ENCODE assay signal across 7 cellular contexts in the genomic region with DNA sequence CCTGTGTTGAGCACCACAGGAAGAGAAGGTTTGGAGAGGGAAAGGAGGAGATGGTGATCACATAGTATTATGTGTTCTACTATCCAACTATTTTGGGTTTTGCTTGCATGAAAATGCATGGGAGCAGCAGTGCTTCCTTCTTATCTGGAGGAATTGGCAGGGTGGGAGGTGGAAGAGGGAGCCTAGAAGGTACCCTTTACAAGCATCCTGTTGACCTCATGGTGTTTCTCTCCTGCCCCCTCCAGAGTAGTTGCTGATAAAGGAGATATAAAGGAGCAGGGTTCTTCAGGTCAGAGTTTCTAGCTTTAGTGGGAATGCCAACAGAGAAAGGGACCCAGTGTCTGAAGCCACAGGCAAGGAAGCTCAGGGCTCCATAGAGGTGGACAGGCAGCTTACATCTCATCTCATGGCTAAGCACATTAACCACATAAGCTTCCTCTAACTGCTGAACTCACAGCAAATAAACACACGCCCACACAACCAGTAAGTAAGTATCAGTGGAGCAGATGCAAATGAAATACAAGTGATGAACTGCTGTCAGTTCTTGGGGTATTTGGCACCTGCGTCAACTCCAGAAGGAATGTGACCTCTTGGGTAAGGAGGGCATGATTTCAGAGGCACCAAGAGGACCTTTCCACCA.
A peak's percentile ranks its signal among the peaks of the same experiment; 100 is the strongest.
DNase-seq lines count a peak whose midpoint lies in the region; ATAC-seq and TF ChIP-seq lines count a peak whose summit lies in the region.

No MANE protein-coding gene starts in this region.

- intact Hi-C loops in psoas muscle (cut with DNase I) (no loop called here), transverse colon (cut with DNase I; ENCODE audit: low total_unique reads) (no loop called here)

- H3K36me3 ChIP-seq in psoas muscle (ENCODE audit: insufficient read depth in 1 of 2, low read depth in 1 of 2) = no peaks in the 10 kb centered on the region
- H3K36me3 ChIP-seq in transverse colon = no peaks in the 10 kb centered on the region

- no peak for TF ChIP-seq POLR2A in transverse colon (IDR thresholded peaks at IDR 0.05)

- 49 to 70% (median 60%) methylated on average over 2 of the region's 2 CpGs for WGBS in psoas muscle, 3 donors
- 71 to 76% methylated on average over 1 to 2 of the region's 2 CpGs for WGBS in transverse colon (ENCODE audit: low coverage in 1 of 2), 2 donors

- TF ChIP-seq EP300 in transverse colon (IDR thresholded peaks at IDR 0.05; ENCODE audit: low read depth) = no peak

- H3K27me3 ChIP-seq in psoas muscle (ENCODE audit: insufficient read depth in 3 of 3, low read length in 2 of 3) = no peaks in the 10 kb centered on the region
- no peaks in the 10 kb centered on the region for H3K27me3 ChIP-seq in transverse colon

- no peak for TF ChIP-seq CTCF in psoas muscle (IDR thresholded peaks at IDR 0.05)
- TF ChIP-seq CTCF in transverse colon (IDR thresholded peaks at IDR 0.05) = no peak

- H3K9me3 ChIP-seq in psoas muscle (no peaks in the 10 kb centered on the region), transverse colon (no peaks in the 10 kb centered on the region)

- ATAC-seq in GM19025 (IDR thresholded peaks at IDR 0.05; ENCODE audit: low read depth, unreplicated experiment) = peak; percentile 83
- peak; percentile 99 for ATAC-seq in HG02870 (IDR thresholded peaks at IDR 0.05; ENCODE audit: unreplicated experiment)
- no peak for ATAC-seq in psoas muscle

- H3K4me1 ChIP-seq in psoas muscle (peaks cover 22% of the 10 kb centered on the region), transverse colon (no peaks in the 10 kb centered on the region)

- in situ Hi-C loops in transverse colon (cut with MboI; ENCODE audit: low pct_ligation_motif_present in 1 of 4, low pct_unique_long_range_greater_than_20kb in 1 of 4, low sequenced_read_pairs in 3 of 4) = no loop called here

- DNase-seq in SW480 (ENCODE audit: low spot score) (peak; percentile 81), psoas muscle (no peak), NCI-H524 (lab: John Stamatoyannopoulos, UW) (no peak), transverse colon (no peak)
- DNase-seq in stimulated activated CD4-positive, alpha-beta T cell treated with anti-CD3 and anti-CD28 coated beads, Interleukin-2, amount 100 ng/mL, for 24 hours = no peak

- peak overlapping the region; percentile 81 for H3K27ac ChIP-seq in psoas muscle
- H3K27ac ChIP-seq in transverse colon = no peak overlapping the region

- no peak overlapping the region for H3K4me3 ChIP-seq in psoas muscle
- H3K4me3 ChIP-seq in transverse colon = no peak overlapping the region

Comparison
In these comparisons a context has a peak if more than half of its experiments do, and no peak if none do; other contexts are left out.
1. ATAC-seq: peak in GM19025 (single experiment) and HG02870 (single experiment); none in psoas muscle (0 of 4).